Comparison of ENCODE assay signal across 8 cellular contexts in genomic region chr12:92608418-92609091, GRCh38.
DNase-seq lines count a peak whose midpoint lies in the region; ATAC-seq and TF ChIP-seq lines count a peak whose summit lies in the region.

No MANE protein-coding gene starts in this region.

- H3K36me3 Mint-ChIP-seq in Calu3 (ENCODE audit: insufficient read depth, unreplicated experiment), result peaks cover 14% of the 10 kb centered on the region

- H3K4me1 Mint-ChIP-seq in Calu3 (ENCODE audit: low read depth, unreplicated experiment), result peaks cover 36% of the 10 kb centered on the region

- H3K27ac Mint-ChIP-seq in Calu3 (ENCODE audit: unreplicated experiment), result peak overlapping the region; percentile 65

- DNase-seq in Calu3 (peak; percentile 13), HuH-7 (ENCODE audit: low spot score) (peak; percentile 36), SW480 (ENCODE audit: low spot score) (peak; percentile 57), globus pallidus (ENCODE audit: low spot score) (peak; percentile 45), smooth muscle cell of the brain vasculature (ENCODE audit: low read depth, low spot score) (peak; percentile 28), SKM-1 (lab: John Stamatoyannopoulos, UW; ENCODE audit: unreplicated experiment) (no peak), germinal center (ENCODE audit: low spot score) (no peak)

- CTCF ChIA-PET in Calu3 (lab: Charles Lee), result interaction anchor here (0.6 to 1.6 kb wide), 10 partner anchors 14 to 1755 kb away, joined by 3 to 8 read pairs (median 4); no protein-coding TSS in a partner anchor

- no peak for ATAC-seq in GM21526 (IDR thresholded peaks at IDR 0.05; ENCODE audit: low FRiP score, unreplicated experiment)

- intact Hi-C loops in Calu3 (cut with micrococcal nuclease; ENCODE audit: unreplicated experiment), result loop anchor here (1.0 kb wide), 3 partner anchors 34 to 102 kb away; no protein-coding TSS in a partner anchor

- no peak overlapping the region for H3K4me3 Mint-ChIP-seq in Calu3 (ENCODE audit: low read depth, unreplicated experiment)

- no peaks in the 10 kb centered on the region for H3K27me3 Mint-ChIP-seq in Calu3 (ENCODE audit: unreplicated experiment)

- H3K9me3 Mint-ChIP-seq in Calu3 (ENCODE audit: low read depth, unreplicated experiment), result no peaks in the 10 kb centered on the region

- no TSS peak for BruUV-seq in Calu3 (replicated peaks; lab: Mats Ljungman, UMichigan)

- peak; percentile 34 for TF ChIP-seq CTCF in Calu3 (IDR thresholded peaks at IDR 0.05; ENCODE audit: unreplicated experiment)

Comparison
In these comparisons a context has a peak if more than half of its experiments do, and no peak if none do; other contexts are left out.
1. DNase-seq: peak in Calu3 (single experiment), HuH-7 (single experiment), SW480 (single experiment), globus pallidus (single experiment) and smooth muscle cell of the brain vasculature (single experiment); none in SKM-1 (single experiment) and germinal center (single experiment).